In genomic region chr6:43740321-43740960, GRCh38 we compare ENCODE assay signal across 26 cellular contexts. TPM values are rescaled to one million over a fixed set of nuclear protein-coding genes. Genes with fewer than 3 reads are reported as not detected.
DNase-seq lines count a peak whose midpoint lies in the region; ATAC-seq, FAIRE-seq and TF ChIP-seq lines count a peak whose summit lies in the region.
"Had no signal": no experiment of that assay in that cellular context is flagged by ENCODE, and none has a peak within 500 bp of the region (broad histone marks: within the 10 kb centered on the region; RNA-seq: fewer than 3 reads in every experiment).

No MANE protein-coding gene starts in this region.

- H3K27ac ChIP-seq in SK-N-SH (ENCODE audit: low read depth in 2 of 2, low read length in 1 of 2) (no peak overlapping the region), GM12878 (ENCODE audit: control insufficient read depth, insufficient read depth) (no peak overlapping the region), suprapubic skin (no peak overlapping the region)
- no peak overlapping the region for H3K27ac ChIP-seq in CD8-positive, alpha-beta memory T cell (ENCODE audit: low read depth, low read length)
- H3K27ac ChIP-seq: 22Rv1, lower lobe of right lung, neutrophil, tibial artery had no signal

- H3K36me3 ChIP-seq in SK-N-SH (replicated peaks in 1 of 2; ENCODE audit: control insufficient read depth in 1 of 2, insufficient read depth in 2 of 2, low read length in 1 of 2) (no peaks in the 10 kb centered on the region), GM12878 (ENCODE audit: control insufficient read depth in 2 of 2, insufficient read depth in 2 of 2, low read length in 1 of 2) (no peaks in the 10 kb centered on the region), suprapubic skin (no peaks in the 10 kb centered on the region)
- no peaks in the 10 kb centered on the region for H3K36me3 ChIP-seq in CD8-positive, alpha-beta memory T cell (ENCODE audit: insufficient read depth, low read length)
- H3K36me3 ChIP-seq: lower lobe of right lung, neutrophil, tibial artery had no signal

- no peak overlapping the region for H2AFZ ChIP-seq in SK-N-SH (ENCODE audit: low read depth)
- no peak overlapping the region for H2AFZ ChIP-seq in GM12878 (ENCODE audit: control insufficient read depth, low read depth, low read length)

- H3K9me3 Mint-ChIP-seq in mesothelial cell of epicardium: no peaks in the 10 kb centered on the region
- no peaks in the 10 kb centered on the region for H3K9me3 Mint-ChIP-seq in CD8-positive, alpha-beta memory T cell
- H3K9me3 Mint-ChIP-seq: activated naive CD4-positive, alpha-beta T cell treated with anti-CD3 and anti-CD28 coated beads, Interleukin-2, amount 10 ng/mL, durations not matched to agents 7 days and 5 days; CD4-positive, alpha-beta T cell had no signal

- POLR2A ChIA-PET in SK-N-SH (lab: Yijun Ruan, JAX): interaction anchor here (0.8 to 1.0 kb wide), 2 partner anchors 18 to 30 kb away, joined by 3 to 4 read pairs; partner anchors contain the start of gene VEGFA
- POLR2A ChIA-PET in GM12878 (lab: Charles Lee): interaction anchor here (0.5 to 1.2 kb wide), 3 partner anchors 13 to 30 kb away, joined by 3 read pairs; partner anchors contain the start of gene VEGFA
- POLR2A ChIA-PET in CD8-positive, alpha-beta memory T cell (lab: Charles Lee): no interaction called here

- H3K27me3 ChIP-seq in SK-N-SH (ENCODE audit: insufficient read depth): no peaks in the 10 kb centered on the region
- no peaks in the 10 kb centered on the region for H3K27me3 ChIP-seq in GM12878 (replicated peaks in 1 of 2; ENCODE audit: control insufficient read depth in 2 of 2, insufficient read depth in 2 of 2, low read length in 1 of 2)
- H3K27me3 ChIP-seq in suprapubic skin: no peaks in the 10 kb centered on the region
- no peaks in the 10 kb centered on the region for H3K27me3 ChIP-seq in CD8-positive, alpha-beta memory T cell (ENCODE audit: insufficient read depth, low read length, poor library complexity, severe bottlenecking)
- H3K27me3 ChIP-seq: tibial artery had no signal

- 69% methylated on average over 3 of the region's 6 CpGs for WGBS in SK-N-SH (ENCODE audit: low lambda C conversion rate)
- 30% methylated on average over 6 of the region's 6 CpGs for WGBS in GM12878 (ENCODE audit: insufficient coverage, insufficient replicate concordance, low lambda C conversion rate, missing lambda C conversion rate)
- 63% methylated on average over 5 of the region's 6 CpGs for WGBS in suprapubic skin

- H3K9me2 ChIP-seq in SK-N-SH: no peaks in the 10 kb centered on the region

- TF ChIP-seq RAD21 in SK-N-SH (IDR thresholded peaks at IDR 0.05; ENCODE audit: low read length) (no peak), GM12878 (IDR thresholded peaks at IDR 0.05; ENCODE audit: insufficient read depth, low read depth, low read length) (no peak)

- TF ChIP-seq POLR2A in GM12878 (IDR thresholded peaks at IDR 0.05; ENCODE audit: low read depth, low read length): no peak
- TF ChIP-seq POLR2A in suprapubic skin (IDR thresholded peaks at IDR 0.05): no peak

- no peak overlapping the region for H3K4me3 ChIP-seq in SK-N-SH (ENCODE audit: low read depth in 2 of 2, low read length in 1 of 2)
- H3K4me3 ChIP-seq in GM12878: no peak overlapping the region
- no peak overlapping the region for H3K4me3 ChIP-seq in suprapubic skin
- H3K4me3 ChIP-seq in CD8-positive, alpha-beta memory T cell (ENCODE audit: low read length): no peak overlapping the region
- H3K4me3 ChIP-seq: lower lobe of right lung, tibial artery had no signal

- H3K4me3 Mint-ChIP-seq in mesothelial cell of epicardium: no peak overlapping the region
- no peak overlapping the region for H3K4me3 Mint-ChIP-seq in CD8-positive, alpha-beta memory T cell
- H3K4me3 Mint-ChIP-seq: activated CD4-positive, alpha-beta T cell treated with anti-CD3 and anti-CD28 coated beads for 36 hours; activated naive CD4-positive, alpha-beta T cell treated with anti-CD3 and anti-CD28 coated beads, Interleukin-2, amount 10 ng/mL, durations not matched to agents 7 days and 5 days; CD4-positive, alpha-beta T cell had no signal

- BruUV-seq in GM12878 (replicated peaks; lab: Mats Ljungman, UMichigan): no TSS peak

- peaks cover 28% of the 10 kb centered on the region for H3K4me1 Mint-ChIP-seq in mesothelial cell of epicardium
- H3K4me1 Mint-ChIP-seq in CD8-positive, alpha-beta memory T cell: no peaks in the 10 kb centered on the region
- H3K4me1 Mint-ChIP-seq: activated CD4-positive, alpha-beta T cell treated with anti-CD3 and anti-CD28 coated beads for 36 hours had no signal

- DNase-seq in SK-N-SH: peak; percentile 12
- DNase-seq in GM12878 (ENCODE audit: low read depth, low spot score): no peak
- DNase-seq in mesothelial cell of epicardium (ENCODE audit: low spot score in 2 of 2, unreplicated experiment in 2 of 2): no peak
- DNase-seq in suprapubic skin (ENCODE audit: low spot score in 2 of 2): peak; percentile 32 to 50
- DNase-seq in HT-29 (ENCODE audit: low spot score): no peak
- DNase-seq in CD8-positive, alpha-beta memory T cell: no peak
- no peak for DNase-seq in activated T-cell treated with anti-CD3 and anti-CD28 coated beads for 4 hours
- DNase-seq: activated CD4-positive, alpha-beta T cell treated with anti-CD3 and anti-CD28 coated beads for 36 hours; activated naive CD4-positive, alpha-beta T cell treated with anti-CD3 and anti-CD28 coated beads, Interleukin-2, amount 10 ng/mL, durations not matched to agents 7 days and 5 days; activated T-cell treated with anti-CD3 and anti-CD28 coated beads, Interleukin-2, amount 50 U/mL, for 48 hours; anterior cingulate cortex; CD4-positive, alpha-beta T cell; dermis blood vessel endothelial cell; DMS 273 treated with DMSO at 0.1 percent for 48 hours; kidney; lower lobe of right lung; NCI-H1436; NCI-H2107; NCI-H446; stimulated activated CD4-positive, alpha-beta T cell treated with anti-CD3 and anti-CD28 coated beads, Interleukin-4, amount 100 ng/mL, for 1 hour; stimulated activated naive CD4-positive, alpha-beta T cell treated with Interleukin-2 at 50 U/mL for 16 hours; T-helper 1 cell; tibial artery had no signal

- CTCF ChIA-PET in SK-N-SH (lab: Yijun Ruan, JAX): interaction anchor here (0.7 to 3.8 kb wide), 9 partner anchors 8 to 338 kb away, joined by 3 to 22 read pairs (median 4); partner anchors contain the start of gene VEGFA
- CTCF ChIA-PET in GM12878 (lab: Yijun Ruan, JAX): interaction anchor here (0.6 to 2.3 kb wide), 4 partner anchors 13 to 29 kb away, joined by 3 to 7 read pairs (median 4); no protein-coding TSS in a partner anchor
- CTCF ChIA-PET in CD8-positive, alpha-beta memory T cell (lab: Charles Lee): interaction anchor here (1.5 to 2.1 kb wide), 3 partner anchors 16 to 29 kb away, joined by 3 to 7 read pairs (median 5); no protein-coding TSS in a partner anchor

- no peaks in the 10 kb centered on the region for H3K36me3 Mint-ChIP-seq in mesothelial cell of epicardium
- H3K36me3 Mint-ChIP-seq in CD8-positive, alpha-beta memory T cell: no peaks in the 10 kb centered on the region
- H3K36me3 Mint-ChIP-seq: activated naive CD4-positive, alpha-beta T cell treated with anti-CD3 and anti-CD28 coated beads, Interleukin-2, amount 10 ng/mL, durations not matched to agents 7 days and 5 days had no signal

- TF ChIP-seq CTCF in SK-N-SH (IDR thresholded peaks at IDR 0.05) (no peak), GM12878 (IDR thresholded peaks at IDR 0.05 in 2 of 3, conservative IDR thresholded peaks at IDR 0.05 in 1 of 3; ENCODE audit: control insufficient read depth in 2 of 3, extremely low read depth in 1 of 3, insufficient read depth in 1 of 3, low read depth in 3 of 3, low read length in 3 of 3) (no peak), mesothelial cell of epicardium (IDR thresholded peaks at IDR 0.05; ENCODE audit: unreplicated experiment) (no peak), suprapubic skin (IDR thresholded peaks at IDR 0.05) (no peak)

- H3K79me2 ChIP-seq in SK-N-SH (ENCODE audit: insufficient read depth) (no peaks in the 10 kb centered on the region), GM12878 (ENCODE audit: control insufficient read depth, insufficient read depth, low read length) (no peaks in the 10 kb centered on the region)

- in situ Hi-C loops in GM12878 (cut with MboI): no loop called here

- no peak for ATAC-seq in SK-N-SH treated with all-trans-retinoic acid at 6 μM for 48 hours
- peak; percentile 51 for ATAC-seq in GM12878
- ATAC-seq: activated CD4-positive, alpha-beta T cell treated with anti-CD3 and anti-CD28 coated beads for 36 hours; lower lobe of right lung had no signal

- SMC1A ChIA-PET in GM12878 (lab: Charles Lee; ENCODE audit: uncharacterized antibody, unreplicated experiment): interaction anchor here (1.0 to 1.6 kb wide), 4 partner anchors 8 to 340 kb away, joined by 3 to 6 read pairs (median 4); no protein-coding TSS in a partner anchor

- H3K9ac ChIP-seq in SK-N-SH (no peak overlapping the region), GM12878 (ENCODE audit: control insufficient read depth, insufficient read depth, low read length) (no peak overlapping the region)

- no peaks in the 10 kb centered on the region for H3F3A ChIP-seq in SK-N-SH (replicated peaks; ENCODE audit: insufficient read depth)

- H3K27ac Mint-ChIP-seq in mesothelial cell of epicardium: peak overlapping the region; percentile 36
- peak overlapping the region in 1 of 8 donors; percentile 60 for H3K27ac Mint-ChIP-seq in CD8-positive, alpha-beta memory T cell
- H3K27ac Mint-ChIP-seq: activated CD4-positive, alpha-beta T cell treated with anti-CD3 and anti-CD28 coated beads for 36 hours; activated naive CD4-positive, alpha-beta T cell treated with anti-CD3 and anti-CD28 coated beads, Interleukin-2, amount 10 ng/mL, durations not matched to agents 7 days and 5 days; CD4-positive, alpha-beta T cell had no signal

- no peaks in the 10 kb centered on the region for H3K27me3 Mint-ChIP-seq in mesothelial cell of epicardium (ENCODE audit: low read depth)
- peaks cover 1 to 13% of the 10 kb centered on the region in 2 donors for H3K27me3 Mint-ChIP-seq in CD8-positive, alpha-beta memory T cell
- H3K27me3 Mint-ChIP-seq: activated CD4-positive, alpha-beta T cell treated with anti-CD3 and anti-CD28 coated beads for 36 hours; CD4-positive, alpha-beta T cell had no signal

- intact Hi-C loops in GM12878 (cut with micrococcal nuclease; ENCODE audit: unreplicated experiment): no loop called here

- no peak overlapping the region for H3K4me2 ChIP-seq in SK-N-SH
- no peak overlapping the region for H3K4me2 ChIP-seq in GM12878 (ENCODE audit: control insufficient read depth, insufficient read depth)

- TF ChIP-seq EP300 in SK-N-SH (IDR thresholded peaks at IDR 0.05; ENCODE audit: borderline replicate concordance in 1 of 2, low read depth in 1 of 2, low read length in 1 of 2) (no peak), GM12878 (IDR thresholded peaks at IDR 0.05; ENCODE audit: borderline replicate concordance in 1 of 2, control insufficient read depth in 1 of 2, low read depth in 2 of 2, low read length in 2 of 2) (no peak), suprapubic skin (IDR thresholded peaks at IDR 0.05) (no peak)

- no peak for FAIRE-seq in GM12878 (lab: Jason Lieb, UNC)
- FAIRE-seq: kidney had no signal

- H3K9me3 ChIP-seq in SK-N-SH: no peaks in the 10 kb centered on the region
- H3K9me3 ChIP-seq in GM12878 (replicated peaks; ENCODE audit: control insufficient read depth, insufficient read depth, low read length): no peaks in the 10 kb centered on the region
- no peaks in the 10 kb centered on the region for H3K9me3 ChIP-seq in suprapubic skin
- H3K9me3 ChIP-seq in CD8-positive, alpha-beta memory T cell (ENCODE audit: low read length): no peaks in the 10 kb centered on the region
- H3K9me3 ChIP-seq: lower lobe of right lung, neutrophil, tibial artery had no signal

- H3K4me1 ChIP-seq in SK-N-SH (ENCODE audit: control insufficient read depth in 1 of 2, insufficient read depth in 2 of 2, low read depth in 1 of 2, low read length in 1 of 2): peaks cover 0 to 22% of the 10 kb centered on the region in 2 experiments; a peak in 1 of 4 replicates
- H3K4me1 ChIP-seq in GM12878 (ENCODE audit: control insufficient read depth, insufficient read depth, low read length): no peaks in the 10 kb centered on the region
- peaks cover 4% of the 10 kb centered on the region for H3K4me1 ChIP-seq in suprapubic skin
- no peaks in the 10 kb centered on the region for H3K4me1 ChIP-seq in CD8-positive, alpha-beta memory T cell (ENCODE audit: insufficient read depth, low read length)
- H3K4me1 ChIP-seq: lower lobe of right lung, tibial artery had no signal

- H4K20me1 ChIP-seq in SK-N-SH (ENCODE audit: insufficient read depth) (no peaks in the 10 kb centered on the region), GM12878 (ENCODE audit: control insufficient read depth, insufficient read depth) (no peaks in the 10 kb centered on the region)

- RAD21 ChIA-PET in GM12878 (lab: Charles Lee; ENCODE audit: unreplicated experiment): interaction anchor here (1.2 kb wide), 1 partner anchor 32 kb away, joined by 3 read pairs; no protein-coding TSS in a partner anchor

RNA-seq across cellular contexts. Expression of gene VEGFA, which starts 29.6 kb away (rescaled TPM):
- polyA plus RNA-seq in SK-N-SH (2012; rRNA removed) (81.0 and 130 TPM in 2 replicates), GM12878 (2011; rRNA removed) (86.0 and 140 TPM in 2 replicates), GM12878 (2014; fragmentation: Illumina TruSeq; extraction: Trizol) (18.1 and 22.4 TPM in 2 replicates), GM12878 (2014; fragmentation: Nextera tagmentation; extraction: Ambion mirVana) (1 to 10 TPM; 2.9 to 4.3 TPM), GM12878 (2014; rRNA removed) (25.6 and 27.2 TPM in 2 replicates), GM12878 (2016; fragmentation: Nextera tagmentation; extraction: Ambion mirVana) (1 to 10 TPM in 1 of 2 experiments, under 1 TPM in 1; 0.96 to 1.3 TPM)
- 42.6 and 66.6 TPM in 2 replicates for polyA plus RNA-seq in SK-N-SH (2012; cell fraction: cytosol; rRNA removed)
- 412 and 501 TPM in 2 replicates for polyA plus RNA-seq in SK-N-SH (2012; cell fraction: nucleus; rRNA removed)
- 183 and 202 TPM in 2 replicates for total RNA-seq in GM12878 (2013; cell fraction: nucleolus; rRNA removed)
- total RNA-seq in GM12878 (2014; rRNA removed) (23.2 and 26.8 TPM in 2 replicates), GM12878 (2014; rRNA removed; fragmentation: Illumina TruSeq; extraction: Trizol) (11.1 and 11.4 TPM in 2 replicates), GM12878 (2021) (24.5 and 29.5 TPM in 2 replicates), mesothelial cell of epicardium (181 to 186 TPM (median 185 TPM) in 3 replicates), suprapubic skin (100 to 1,000 TPM in 1 of 4 donors, 10 to 100 TPM in 3; 25.4 to 147 (median 43.6) TPM)
- 53.3 TPM for polyA plus RNA-seq in GM12878 (2011; ENCODE audit: low read depth)
- polyA plus RNA-seq in GM12878 (2011; cell fraction: cytosol; rRNA removed): 139 and 149 TPM in 2 replicates
- polyA plus RNA-seq in GM12878 (2011; cell fraction: nucleus; rRNA removed): 331 and 548 TPM in 2 replicates
- 77.6 and 104 TPM in 2 replicates for polyA plus RNA-seq in GM12878 (2012)
- polyA minus RNA-seq in GM12878 (2011; rRNA and poly(A)+ RNA removed): 232 and 237 TPM in 2 replicates
- 38.4 and 39.6 TPM in 2 replicates for polyA minus RNA-seq in GM12878 (2011; cell fraction: cytosol; rRNA and poly(A)+ RNA removed)
- 127 and 145 TPM in 2 replicates for polyA minus RNA-seq in GM12878 (2011; cell fraction: nucleus; rRNA and poly(A)+ RNA removed)
- 154 and 170 TPM in 2 replicates for total RNA-seq in HT-29 (2014; rRNA removed; shearing (Covaris generic))
- total RNA-seq in CD8-positive, alpha-beta memory T cell: 10 to 100 TPM; 16.4 to 17.5 TPM
- polyA plus RNA-seq in CD8-positive, alpha-beta memory T cell: not detected

RNA-seq across cellular contexts. Expression of gene MRPS18A, which starts 52.9 kb away (rescaled TPM):
- polyA plus RNA-seq in SK-N-SH (2012; rRNA removed) (56.9 and 57.0 TPM in 2 replicates), GM12878 (2011; rRNA removed) (48.9 and 85.2 TPM in 2 replicates), GM12878 (2014; fragmentation: Illumina TruSeq; extraction: Trizol) (67.3 and 104 TPM in 2 replicates), GM12878 (2014; fragmentation: Nextera tagmentation; extraction: Ambion mirVana) (100 to 1,000 TPM; 105 to 158 TPM), GM12878 (2014; rRNA removed) (99.7 and 112 TPM in 2 replicates), GM12878 (2016; fragmentation: Nextera tagmentation; extraction: Ambion mirVana) (10 to 100 TPM; 88.6 to 97.8 TPM)
- 31.9 and 44.3 TPM in 2 replicates for polyA plus RNA-seq in SK-N-SH (2012; cell fraction: cytosol; rRNA removed)
- polyA plus RNA-seq in SK-N-SH (2012; cell fraction: nucleus; rRNA removed): 33.1 and 37.4 TPM in 2 replicates
- total RNA-seq in GM12878 (2013; cell fraction: nucleolus; rRNA removed): 36.5 and 37.7 TPM in 2 replicates
- total RNA-seq in GM12878 (2014; rRNA removed) (99.5 and 105 TPM in 2 replicates), GM12878 (2014; rRNA removed; fragmentation: Illumina TruSeq; extraction: Trizol) (75.7 and 81.6 TPM in 2 replicates), GM12878 (2021) (65.3 and 66.3 TPM in 2 replicates), mesothelial cell of epicardium (41.4 to 46.6 TPM (median 46.0 TPM) in 3 replicates), suprapubic skin (10 to 100 TPM; 43.6 to 59.0 (median 48.6) TPM)
- polyA plus RNA-seq in GM12878 (2011; ENCODE audit: low read depth): 41.9 TPM
- 144 and 169 TPM in 2 replicates for polyA plus RNA-seq in GM12878 (2011; cell fraction: cytosol; rRNA removed)
- polyA plus RNA-seq in GM12878 (2011; cell fraction: nucleus; rRNA removed): 63.9 and 64.8 TPM in 2 replicates
- 53.4 and 54.2 TPM in 2 replicates for polyA plus RNA-seq in GM12878 (2012)
- polyA minus RNA-seq in GM12878 (2011; rRNA and poly(A)+ RNA removed): 74.5 and 122 TPM in 2 replicates
- polyA minus RNA-seq in GM12878 (2011; cell fraction: cytosol; rRNA and poly(A)+ RNA removed): 24.2 and 25.2 TPM in 2 replicates
- polyA minus RNA-seq in GM12878 (2011; cell fraction: nucleus; rRNA and poly(A)+ RNA removed): 24.8 and 35.4 TPM in 2 replicates
- 112 and 125 TPM in 2 replicates for total RNA-seq in HT-29 (2014; rRNA removed; shearing (Covaris generic))
- 10 to 100 TPM; 60.4 to 60.6 TPM for total RNA-seq in CD8-positive, alpha-beta memory T cell
- 65.2 TPM for polyA plus RNA-seq in CD8-positive, alpha-beta memory T cell

Comparison
In these comparisons a context has a peak if more than half of its experiments do, and no peak if none do; other contexts are left out.
1. DNase-seq: peak in SK-N-SH (single experiment) and suprapubic skin (2 of 2); none in GM12878 (single experiment), mesothelial cell of epicardium (0 of 2), HT-29 (single experiment), CD8-positive, alpha-beta memory T cell (0 of 5) and activated T-cell treated with anti-CD3 and anti-CD28 coated beads for 4 hours (single experiment).